Comparison of ENCODE assay signal across 22 cellular contexts in genomic region chr5:138037271-138037670, GRCh38. TPM values are rescaled to one million over a fixed set of nuclear protein-coding genes. Genes with fewer than 3 reads are reported as not detected.
"Had no signal": no experiment of that assay in that cellular context is flagged by ENCODE, and none has a peak within 500 bp of the region (broad histone marks: within the 10 kb centered on the region; RNA-seq: fewer than 3 reads in every experiment).

No MANE protein-coding gene starts in this region.

- H3K27me3 ChIP-seq: breast epithelium, gastrocnemius medialis, neural progenitor cell had no signal

- H3K36me3 ChIP-seq: breast epithelium, gastrocnemius medialis, neural progenitor cell had no signal

- H3K36me3 Mint-ChIP-seq: activated naive CD8-positive, alpha-beta T cell; naive B cell; neural progenitor cell; type B pancreatic cell had no signal

- DNase-seq: activated B cell treated with CpG ODN at 0.5 μM for 24 hours; activated CD4-positive, alpha-beta T cell treated with anti-CD3 and anti-CD28 coated beads for 48 hours; activated CD8-positive, alpha-beta memory T cell treated with anti-CD3 and anti-CD28 coated beads, Interleukin-2, amount 50 U/mL, for 4 hours; activated CD8-positive, alpha-beta T cell treated with anti-CD3 and anti-CD28 coated beads for 36 hours; activated gamma-delta T cell treated with Interleukin-2 at 50 U/mL for 16 hours; activated T-cell treated with anti-CD3 and anti-CD28 coated beads, Interleukin-2, amount 50 U/mL, for 72 hours; aorta; endodermal cell; gastrocnemius medialis; naive B cell; stimulated activated CD4-positive, alpha-beta T cell treated with anti-CD3 and anti-CD28 coated beads, Interleukin-2, amount 100 ng/mL, for 24 hours had no signal

- H3K4me2 ChIP-seq: neural progenitor cell had no signal

- H3K4me3 ChIP-seq: breast epithelium, gastrocnemius medialis, neural progenitor cell had no signal

- ATAC-seq: activated CD8-positive, alpha-beta T cell treated with anti-CD3 and anti-CD28 coated beads for 36 hours; activated T-cell treated with anti-CD3 and anti-CD28 coated beads, Interleukin-2, amount 50 U/mL, for 72 hours; gastrocnemius medialis had no signal

- H3K9me3 ChIP-seq: breast epithelium, gastrocnemius medialis had no signal

- H2AFZ ChIP-seq: neural progenitor cell had no signal

- H3K4me3 Mint-ChIP-seq: activated B cell treated with CpG ODN at 0.5 μM for 24 hours; activated CD8-positive, alpha-beta T cell treated with anti-CD3 and anti-CD28 coated beads for 36 hours; activated naive CD8-positive, alpha-beta T cell; endodermal cell; neural progenitor cell; T-helper 2 cell treated with Interferon-gamma antibody and Interleukin-4, amounts not matched to agents 5 μg/mL and 100 μg/mL, for 36 hours; type B pancreatic cell had no signal

- H3K9me3 Mint-ChIP-seq: activated B cell treated with CpG ODN at 0.5 μM for 24 hours; activated CD8-positive, alpha-beta T cell treated with anti-CD3 and anti-CD28 coated beads for 36 hours; activated T-cell treated with anti-CD3 and anti-CD28 coated beads, Interleukin-2, amount 50 U/mL, for 72 hours; endodermal cell; naive B cell; neural progenitor cell; T-helper 2 cell treated with Interferon-gamma antibody and Interleukin-4, amounts not matched to agents 5 μg/mL and 100 μg/mL, for 36 hours; type B pancreatic cell had no signal

- H3K27me3 Mint-ChIP-seq: activated B cell treated with CpG ODN at 0.5 μM for 24 hours; activated CD8-positive, alpha-beta T cell treated with anti-CD3 and anti-CD28 coated beads for 36 hours; activated naive CD8-positive, alpha-beta T cell; naive B cell; type B pancreatic cell had no signal

- H3K27ac ChIP-seq: breast epithelium, gastrocnemius medialis, neural progenitor cell had no signal

- H3K27ac Mint-ChIP-seq: activated B cell treated with CpG ODN at 0.5 μM for 24 hours; activated CD8-positive, alpha-beta T cell treated with anti-CD3 and anti-CD28 coated beads for 36 hours; activated naive CD8-positive, alpha-beta T cell; endodermal cell; naive B cell; neural progenitor cell; T-helper 2 cell treated with Interferon-gamma antibody and Interleukin-4, amounts not matched to agents 5 μg/mL and 100 μg/mL, for 36 hours; type B pancreatic cell had no signal

RNA-seq across cellular contexts. Expression of gene WNT8A, which starts 46.6 kb away (rescaled TPM):
- total RNA-seq: activated B cell treated with CpG ODN at 0.5 μM for 24 hours; activated CD8-positive, alpha-beta T cell treated with anti-CD3 and anti-CD28 coated beads for 36 hours; activated T-cell treated with anti-CD3 and anti-CD28 coated beads, Interleukin-2, amount 50 U/mL, for 72 hours; aorta; breast epithelium; cerebellum; dermis microvascular lymphatic vessel endothelial cell; epithelial cell of proximal tubule; lung microvascular endothelial cell; mononuclear cell; osteocyte had no signal
